23 cellular contexts compared by ENCODE assay signal in the genomic region with DNA sequence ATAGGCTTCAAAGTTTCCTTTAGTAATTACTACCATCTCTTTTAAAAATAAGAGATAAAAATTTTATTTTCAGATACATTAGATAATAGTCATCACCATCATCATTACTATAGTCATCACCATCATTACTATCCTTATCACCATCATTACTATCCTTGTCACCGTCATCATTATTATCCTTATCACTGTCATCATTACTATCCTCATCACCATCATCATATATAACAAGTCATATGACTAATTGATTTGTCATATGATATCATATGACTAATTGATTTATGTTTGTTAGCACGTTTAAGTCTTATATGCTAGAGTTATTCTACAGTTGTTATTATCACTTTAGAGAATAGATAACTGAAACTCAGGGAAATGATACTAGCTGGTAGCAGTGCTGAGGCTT.
"Had no signal": no experiment of that assay in that cellular context is flagged by ENCODE, and none has a peak within 500 bp of the region (broad histone marks: within the 10 kb centered on the region; RNA-seq: fewer than 3 reads in every experiment).

No MANE protein-coding gene starts in this region.

- DNase-seq: dermis blood vessel endothelial cell; dorsolateral prefrontal cortex; effector CD4-positive, alpha-beta T cell; effector memory CD4-positive, alpha-beta T cell; foreskin melanocyte; gastrocnemius medialis; glutamatergic neuron; head of caudate nucleus; heart right ventricle; hippocampal formation; left cardiac atrium; left lung; left ventricle myocardium superior; lower lobe of right lung; mesenchymal stem cell; mucosa of descending colon; naive B cell had no signal

- H3K4me1 ChIP-seq: esophagus muscularis mucosa, gastrocnemius medialis, heart right ventricle, left lung, lower lobe of right lung had no signal

- H3K27ac ChIP-seq: coronary artery, esophagus muscularis mucosa, gastrocnemius medialis, heart right ventricle, left lung, lower lobe of right lung had no signal

- ATAC-seq: gastrocnemius medialis, heart right ventricle, left cardiac atrium, left lung, left ventricle myocardium superior, lower lobe of right lung, mucosa of descending colon had no signal

- FAIRE-seq: colon, endothelial cell of umbilical vein, islet of Langerhans, keratinocyte had no signal

- H3K27me3 ChIP-seq: dorsolateral prefrontal cortex, esophagus muscularis mucosa, gastrocnemius medialis, heart right ventricle, left lung had no signal
